Comparison of ENCODE assay signal across 8 cellular contexts in genomic region chr17:73231363-73231762, GRCh38. TPM values are rescaled to one million over a fixed set of nuclear protein-coding genes. Genes with fewer than 3 reads are reported as not detected.
DNase-seq lines count a peak whose midpoint lies in the region; ATAC-seq and TF ChIP-seq lines count a peak whose summit lies in the region.

No MANE protein-coding gene starts in this region.

- H3K4me2 ChIP-seq in OCI-LY3 (ENCODE audit: low read length), result peak overlapping the region; percentile 75
- H3K4me2 ChIP-seq in mesendoderm (ENCODE audit: low read length), result peak overlapping the region; percentile 66

- no peak overlapping the region; the same call in 1 of the 2 replicates for H2AFZ ChIP-seq in OCI-LY3 (ENCODE audit: low read depth, low read length)

- H3K27ac ChIP-seq in OCI-LY3 (ENCODE audit: low read length), result 0 out of 2 replicates have a peak overlapping the region, but pooled peaks have one; percentile 17
- H3K27ac ChIP-seq in mesendoderm (ENCODE audit: low read depth, low read length), result peak overlapping the region; percentile 80
- H3K27ac ChIP-seq in vagina, result peak overlapping the region; percentile 90

- H4K8ac ChIP-seq in mesendoderm (ENCODE audit: low read depth, low read length), result no peak overlapping the region

- peaks cover 16% of the 10 kb centered on the region for H3K36me3 ChIP-seq in OCI-LY3 (replicated peaks; ENCODE audit: low read depth, low read length)
- peaks cover 4% of the 10 kb centered on the region for H3K36me3 ChIP-seq in mesendoderm (ENCODE audit: control insufficient read depth, insufficient read depth, low read length)
- peaks cover 0 to 5% of the 10 kb centered on the region in 2 donors for H3K36me3 ChIP-seq in vagina

- intact Hi-C loops in vagina (cut with DNase I), result loop anchor here (5.0 kb wide), 1 partner anchor 39 kb away; the partner anchor contains the start of gene COG1

- peaks cover 7% of the 10 kb centered on the region for H3K79me1 ChIP-seq in mesendoderm (ENCODE audit: low read length)

- DNase-seq in NCI-H526 (lab: John Stamatoyannopoulos, UW), result peak; percentile 25 to 49
- DNase-seq in NCI-H526 treated with DMSO at 0.1 percent for 48 hours (lab: John Stamatoyannopoulos, UW), result no peak
- no peak for DNase-seq in chondrocyte (ENCODE audit: low spot score)
- peak; percentile 51 for DNase-seq in mesendoderm
- DNase-seq in vagina (ENCODE audit: extremely low spot score in 2 of 2), result no peak
- DNase-seq in activated CD4-positive, CD25-positive, alpha-beta regulatory T cell treated with anti-CD3 and anti-CD28 coated beads, Interleukin-2, amount 50 U/mL, for 72 hours, result no peak

- peak overlapping the region; percentile 92 for H3K4me3 Mint-ChIP-seq in chondrocyte (ENCODE audit: unreplicated experiment)

- H4K5ac ChIP-seq in mesendoderm (ENCODE audit: low read length), result no peak overlapping the region

- no peak for TF ChIP-seq POLR2A in vagina (IDR thresholded peaks at IDR 0.05)

- H3K79me2 ChIP-seq in OCI-LY3 (ENCODE audit: low read length) (peaks cover 68% of the 10 kb centered on the region), mesendoderm (ENCODE audit: control insufficient read depth, insufficient read depth, low read length) (peaks cover 51% of the 10 kb centered on the region)

- WGBS in mesendoderm (ENCODE audit: extremely low coverage, insufficient coverage, low lambda C conversion rate), result no CpG with 5 or more reads among the region's 21 CpGs

- H3K9me3 ChIP-seq in OCI-LY3 (ENCODE audit: insufficient read depth, low read length), result no peaks in the 10 kb centered on the region
- no peaks in the 10 kb centered on the region for H3K9me3 ChIP-seq in vagina

- H3K4me1 Mint-ChIP-seq in chondrocyte (ENCODE audit: low read depth), result peaks cover 60% of the 10 kb centered on the region

- H3K18ac ChIP-seq in mesendoderm (ENCODE audit: low read length), result peak overlapping the region; percentile 44

- H3K27me3 ChIP-seq in OCI-LY3 (ENCODE audit: low read depth, low read length), result no peaks in the 10 kb centered on the region
- no peaks in the 10 kb centered on the region for H3K27me3 ChIP-seq in mesendoderm (ENCODE audit: insufficient read depth, low read length, poor library complexity)
- no peaks in the 10 kb centered on the region for H3K27me3 ChIP-seq in vagina

- H2BK15ac ChIP-seq in mesendoderm (replicated peaks; ENCODE audit: low read depth), result no peak overlapping the region

- H3K9me3 Mint-ChIP-seq in chondrocyte (ENCODE audit: low read depth), result no peaks in the 10 kb centered on the region

- H3K4me3 ChIP-seq in OCI-LY3 (ENCODE audit: low read length) (peak overlapping the region; percentile 98), mesendoderm (ENCODE audit: low read length) (peak overlapping the region; percentile 96), vagina (peak overlapping the region; percentile 64 to 100)

- H3K56ac ChIP-seq in mesendoderm (ENCODE audit: low read length), result peak overlapping the region; percentile 98

- H3K4me1 ChIP-seq in OCI-LY3 (ENCODE audit: low read length) (peaks cover 37% of the 10 kb centered on the region), mesendoderm (ENCODE audit: control insufficient read depth, low read depth, low read length) (peaks cover 5% of the 10 kb centered on the region), vagina (peaks cover 63% of the 10 kb centered on the region)

- peak overlapping the region; percentile 98 for H3K27ac Mint-ChIP-seq in chondrocyte (ENCODE audit: unreplicated experiment)

- ATAC-seq in HG03460 (IDR thresholded peaks at IDR 0.05; ENCODE audit: unreplicated experiment), result no peak

- H2BK5ac ChIP-seq in mesendoderm (ENCODE audit: low read length), result peak overlapping the region; percentile 11

- no peaks in the 10 kb centered on the region for H3K27me3 Mint-ChIP-seq in chondrocyte (ENCODE audit: low read depth)

- H3K36me3 Mint-ChIP-seq in chondrocyte (ENCODE audit: low read depth), result peaks cover 7% of the 10 kb centered on the region

- peak overlapping the region; percentile 65 for H2BK120ac ChIP-seq in mesendoderm (ENCODE audit: low read depth, low read length)

- H3K4ac ChIP-seq in mesendoderm (ENCODE audit: low read depth, low read length), result peak overlapping the region; percentile 9

- H3K23ac ChIP-seq in mesendoderm (ENCODE audit: low read length), result no peak overlapping the region

- no peak for TF ChIP-seq CTCF in OCI-LY3 (IDR thresholded peaks at IDR 0.05; ENCODE audit: low read depth, low read length)
- TF ChIP-seq CTCF in chondrocyte (IDR thresholded peaks at IDR 0.05), result no peak
- TF ChIP-seq CTCF in vagina (IDR thresholded peaks at IDR 0.05), result no peak

- H4K20me1 ChIP-seq in OCI-LY3 (ENCODE audit: insufficient read depth, low read length), result peaks cover 45% of the 10 kb centered on the region

- H3K9ac ChIP-seq in OCI-LY3 (ENCODE audit: low read length) (peak overlapping the region; percentile 87), mesendoderm (ENCODE audit: low read length) (peak overlapping the region; percentile 91)

- no peak overlapping the region for H2AK5ac ChIP-seq in mesendoderm (ENCODE audit: low read length)

RNA-seq across cellular contexts. Expression of gene CPSF4L, which starts 30.3 kb away (rescaled TPM):
- total RNA-seq in chondrocyte, result not detected in 3 replicates
- 0.06 TPM for polyA plus RNA-seq in mesendoderm (2013, experiment 1 of 2)
- polyA plus RNA-seq in mesendoderm (2013, experiment 2 of 2), result not detected
- total RNA-seq in vagina, result not detected

RNA-seq across cellular contexts. Expression of gene COG1, which starts 38.5 kb away (rescaled TPM):
- 45.1 to 54.7 TPM (median 48.9 TPM) in 3 replicates for total RNA-seq in chondrocyte
- 17.9 TPM for polyA plus RNA-seq in mesendoderm (2013, experiment 1 of 2)
- polyA plus RNA-seq in mesendoderm (2013, experiment 2 of 2), result 18.4 TPM
- 30.9 TPM for total RNA-seq in vagina

Comparison
In these comparisons a context has a peak if more than half of its experiments do, and no peak if none do; other contexts are left out.
1. DNase-seq: peak in NCI-H526 (2 of 2) and mesendoderm (single experiment); none in NCI-H526 treated with DMSO at 0.1 percent for 48 hours (single experiment), chondrocyte (single experiment), vagina (0 of 2) and activated CD4-positive, CD25-positive, alpha-beta regulatory T cell treated with anti-CD3 and anti-CD28 coated beads, Interleukin-2, amount 50 U/mL, for 72 hours (single experiment).
2. H3K27ac ChIP-seq: peak in every context shown above with its lines; median percentile 90 in vagina; 80 in mesendoderm; 17 in OCI-LY3.
3. Peak in every context shown above with its lines, with median percentiles within 50 percentile points of each other: H3K4me3 ChIP-seq.